Comparison of ENCODE assay signal across 10 cellular contexts in genomic region chrX:155997436-155997835, GRCh38. TPM values are rescaled to one million over a fixed set of nuclear protein-coding genes. Genes with fewer than 3 reads are reported as not detected.
DNase-seq lines count a peak whose midpoint lies in the region; ATAC-seq and TF ChIP-seq lines count a peak whose summit lies in the region.
"Had no signal": no experiment of that assay in that cellular context is flagged by ENCODE, and none has a peak within 500 bp of the region (broad histone marks: within the 10 kb centered on the region; RNA-seq: fewer than 3 reads in every experiment).

Gene IL9R, plus strand, starts transcription at chrX:155997696. Its CDS starts 64 bp downstream, at chrX:155997760.

- no peaks in the 10 kb centered on the region for H3K9me3 Mint-ChIP-seq in activated naive CD8-positive, alpha-beta T cell treated with anti-CD3 and anti-CD28 coated beads, Interleukin-2, amount 50 U/mL, for 24 hours

- peak within 1 kb of the TSS; percentile 80 for H3K4me3 ChIP-seq in Loucy (ENCODE audit: low read length, poor library complexity, severe bottlenecking)
- H3K4me3 ChIP-seq in thymus (ENCODE audit: low read length): peak within 1 kb of the TSS; percentile 13
- H3K4me3 ChIP-seq in coronary artery: no peak within 1 kb of the TSS
- no peak within 1 kb of the TSS for H3K4me3 ChIP-seq in ovary

- H4K20me1 ChIP-seq in Loucy (ENCODE audit: insufficient read depth, low read length, poor library complexity, severe bottlenecking): no peaks in the 10 kb centered on the region

- no peaks in the 10 kb centered on the region for H3K36me3 ChIP-seq in Loucy (ENCODE audit: insufficient read depth, low read length)
- no peaks in the 10 kb centered on the region for H3K36me3 ChIP-seq in thymus (ENCODE audit: control insufficient read depth, insufficient read depth)
- H3K36me3 ChIP-seq in ovary: no peaks in the 10 kb centered on the region

- H3K9ac ChIP-seq in Loucy (ENCODE audit: low read depth, low read length, poor library complexity, severe bottlenecking): peak within 1 kb of the TSS; percentile 97

- H3K27ac ChIP-seq in thymus (ENCODE audit: low read depth): peak within 1 kb of the TSS; percentile 85
- H3K27ac ChIP-seq in coronary artery: no peak within 1 kb of the TSS
- H3K27ac ChIP-seq in ovary: no peak within 1 kb of the TSS

- H3K4me2 ChIP-seq in Loucy (ENCODE audit: low read depth, low read length, poor library complexity, severe bottlenecking): peak within 1 kb of the TSS; percentile 95

- no peaks in the 10 kb centered on the region for H3K36me3 Mint-ChIP-seq in activated naive CD8-positive, alpha-beta T cell treated with anti-CD3 and anti-CD28 coated beads, Interleukin-2, amount 50 U/mL, for 24 hours (ENCODE audit: low read depth)
- H3K36me3 Mint-ChIP-seq: brain, memory B cell had no signal

- no peaks in the 10 kb centered on the region; the same call in 1 of the 2 replicates for H3F3A ChIP-seq in Loucy (ENCODE audit: low read depth)

- H3K27me3 Mint-ChIP-seq in activated naive CD8-positive, alpha-beta T cell treated with anti-CD3 and anti-CD28 coated beads, Interleukin-2, amount 50 U/mL, for 24 hours: no peaks in the 10 kb centered on the region

- no peak for TF ChIP-seq POLR2A in ovary (IDR thresholded peaks at IDR 0.05)

- H3K9me3 ChIP-seq in Loucy (ENCODE audit: insufficient read depth, low read depth, low read length): no peaks in the 10 kb centered on the region
- H3K9me3 ChIP-seq in thymus (ENCODE audit: control insufficient read depth): no peaks in the 10 kb centered on the region
- no peaks in the 10 kb centered on the region for H3K9me3 ChIP-seq in ovary

- peak; percentile 80 to 83 for ATAC-seq in activated CD4-positive, CD25-positive, alpha-beta regulatory T cell treated with anti-CD3 and anti-CD28 coated beads, Interleukin-2, amount 50 U/mL, for 24 hours
- ATAC-seq in activated naive CD8-positive, alpha-beta T cell treated with anti-CD3 and anti-CD28 coated beads, Interleukin-2, amount 50 U/mL, for 24 hours: peak; percentile 92

- WGBS in thymus: 13% methylated on average over 5 of the region's 5 CpGs
- WGBS in ovary, 3 donors: 71 to 86% (median 85%) methylated on average over 5 of the region's 5 CpGs

- H3K27me3 ChIP-seq in Loucy (ENCODE audit: insufficient read depth, low read length, poor library complexity, severe bottlenecking) (no peaks in the 10 kb centered on the region), thymus (ENCODE audit: control insufficient read depth, insufficient read depth) (no peaks in the 10 kb centered on the region), ovary (no peaks in the 10 kb centered on the region)

- peak within 1 kb of the TSS; percentile 32 for H3K4me3 Mint-ChIP-seq in activated naive CD8-positive, alpha-beta T cell treated with anti-CD3 and anti-CD28 coated beads, Interleukin-2, amount 50 U/mL, for 24 hours
- H3K4me3 Mint-ChIP-seq: brain, memory B cell had no signal

- H3K4me1 ChIP-seq in Loucy (ENCODE audit: insufficient read depth, low read length, poor library complexity, severe bottlenecking): peaks cover 55% of the 10 kb centered on the region
- H3K4me1 ChIP-seq in thymus (ENCODE audit: control insufficient read depth, insufficient read depth, low read length): peaks cover 42% of the 10 kb centered on the region
- no peaks in the 10 kb centered on the region for H3K4me1 ChIP-seq in ovary (ENCODE audit: insufficient read depth)

- no peak for DNase-seq in activated CD4-positive, CD25-positive, alpha-beta regulatory T cell (lab: John Stamatoyannopoulos, UW)
- peak; percentile 60 for DNase-seq in activated naive CD8-positive, alpha-beta T cell treated with anti-CD3 and anti-CD28 coated beads, Interleukin-2, amount 50 U/mL, for 24 hours
- no peak for DNase-seq in coronary artery (ENCODE audit: low spot score)
- no peak for DNase-seq in ovary
- no peak for DNase-seq in NCI-H1048 (lab: John Stamatoyannopoulos, UW)

- TF ChIP-seq EP300 in ovary (IDR thresholded peaks at IDR 0.05): no peak

- peaks cover 40% of the 10 kb centered on the region for H3K4me1 Mint-ChIP-seq in activated naive CD8-positive, alpha-beta T cell treated with anti-CD3 and anti-CD28 coated beads, Interleukin-2, amount 50 U/mL, for 24 hours
- H3K4me1 Mint-ChIP-seq: brain had no signal

- peaks cover 34% of the 10 kb centered on the region for H3K79me2 ChIP-seq in Loucy (ENCODE audit: insufficient read depth, low read length)

- no peaks in the 10 kb centered on the region for H3K9me2 ChIP-seq in Loucy (replicated peaks; ENCODE audit: low read depth, low read length)

- no peak within 1 kb of the TSS for H2AFZ ChIP-seq in Loucy (ENCODE audit: low read length)

- TF ChIP-seq CTCF in Loucy (conservative IDR thresholded peaks at IDR 0.05; ENCODE audit: low read length) (no peak), coronary artery (IDR thresholded peaks at IDR 0.05) (no peak), ovary (IDR thresholded peaks at IDR 0.05) (no peak)

- intact Hi-C loops in ovary (cut with DNase I): no loop called here

- peak within 1 kb of the TSS; percentile 68 for H3K27ac Mint-ChIP-seq in activated naive CD8-positive, alpha-beta T cell treated with anti-CD3 and anti-CD28 coated beads, Interleukin-2, amount 50 U/mL, for 24 hours
- H3K27ac Mint-ChIP-seq: brain, memory B cell had no signal

RNA-seq across cellular contexts. Expression of gene IL9R, which starts in this region (rescaled TPM):
- 8.9 TPM for polyA plus RNA-seq in thymus
- total RNA-seq in ovary: under 1 TPM in 3 of 7 donors, not detected in 4; 0.11 to 0.20 (median 0.12) TPM
- under 1 TPM in 1 of 2 donors, not detected in 1; 0.05 TPM for polyA plus RNA-seq in ovary

Comparison
In these comparisons a context has a peak if more than half of its experiments do, and no peak if none do; other contexts are left out.
1. H3K4me3 ChIP-seq: peak in Loucy (single experiment) and thymus (single experiment); none in coronary artery (single experiment) and ovary (single experiment).